In the genomic region with DNA sequence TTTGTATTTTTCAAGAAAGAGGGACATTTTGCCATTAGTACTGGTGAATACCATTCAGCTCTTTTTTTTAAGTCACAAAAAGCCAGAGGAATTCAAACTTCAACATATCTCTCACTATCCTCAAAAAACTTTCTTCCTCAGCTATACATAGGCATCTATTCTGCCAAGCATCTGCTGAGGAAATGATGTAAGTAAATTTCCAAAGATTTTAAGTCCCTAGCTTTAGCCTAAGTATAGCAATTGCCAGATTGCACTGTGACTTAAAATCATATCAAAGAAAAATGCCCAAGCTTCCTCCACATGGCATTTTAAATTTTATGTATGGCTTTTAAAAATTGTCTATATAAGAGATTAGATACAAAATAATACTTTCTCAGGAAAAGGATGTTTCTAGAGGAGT, we compare ENCODE assay signal across 22 cellular contexts.
DNase-seq lines count a peak whose midpoint lies in the region; ATAC-seq and TF ChIP-seq lines count a peak whose summit lies in the region.
"Had no signal": no experiment of that assay in that cellular context is flagged by ENCODE, and none has a peak within 500 bp of the region (broad histone marks: within the 10 kb centered on the region; RNA-seq: fewer than 3 reads in every experiment).

No MANE protein-coding gene starts in this region.

- H3K27me3 ChIP-seq in smooth muscle cell (ENCODE audit: low read depth), result no peaks in the 10 kb centered on the region
- H3K27me3 ChIP-seq: BE2C, BLaER1 had no signal

- TF ChIP-seq CTCF in smooth muscle cell (IDR thresholded peaks at IDR 0.05; ENCODE audit: borderline replicate concordance, insufficient read depth, poor library complexity, severe bottlenecking), result no peak

- no peak overlapping the region for H3K4me2 ChIP-seq in smooth muscle cell
- H3K4me2 ChIP-seq: BLaER1 had no signal

- H3K4me1 ChIP-seq in smooth muscle cell (ENCODE audit: low read depth), result peaks cover 4% of the 10 kb centered on the region
- H3K4me1 ChIP-seq: BE2C, BLaER1 had no signal

- H2AFZ ChIP-seq in smooth muscle cell (ENCODE audit: low read depth), result no peak overlapping the region

- H3K79me2 ChIP-seq in smooth muscle cell (ENCODE audit: low read depth), result no peaks in the 10 kb centered on the region

- DNase-seq in middle frontal gyrus (ENCODE audit: extremely low spot score, low spot score) (peak; percentile 65), smooth muscle cell (lab: John Stamatoyannopoulos, UW; ENCODE audit: unreplicated experiment) (no peak)
- DNase-seq in stimulated activated naive CD4-positive, alpha-beta T cell (lab: John Stamatoyannopoulos, UW), result no peak
- DNase-seq: 8988T; ACHN; BE2C; C1 segment of cervical spinal cord; CD4-positive, alpha-beta memory T cell; CD4-positive, CD25-positive, alpha-beta regulatory T cell; CD8-positive, alpha-beta memory T cell; COR-L47; DMS 273 treated with DMSO at 0.1 percent for 48 hours; DMS153; DMS53; DMS79; DND-41; EL; GDM1 had no signal

- H3K27ac ChIP-seq in smooth muscle cell (ENCODE audit: low read depth), result peak overlapping the region; percentile 13
- H3K27ac ChIP-seq: BLaER1 had no signal

- H3K9ac ChIP-seq in smooth muscle cell (ENCODE audit: low read depth), result no peak overlapping the region
- H3K9ac ChIP-seq: BLaER1 had no signal

- H4K20me1 ChIP-seq in smooth muscle cell (ENCODE audit: low read depth), result no peaks in the 10 kb centered on the region
- H4K20me1 ChIP-seq: BLaER1 had no signal

- no peaks in the 10 kb centered on the region for H3F3A ChIP-seq in smooth muscle cell (ENCODE audit: low read depth)

- no peaks in the 10 kb centered on the region for H3K36me3 ChIP-seq in smooth muscle cell (ENCODE audit: low read depth)
- H3K36me3 ChIP-seq: BE2C, BLaER1 had no signal

- H3K9me3 ChIP-seq in smooth muscle cell (replicated peaks; ENCODE audit: low read depth), result no peaks in the 10 kb centered on the region
- H3K9me3 ChIP-seq: BE2C, BLaER1 had no signal

- H3K4me3 ChIP-seq in smooth muscle cell, result no peak overlapping the region
- H3K4me3 ChIP-seq: BLaER1, GM12878 had no signal

- ATAC-seq in GM19467 (IDR thresholded peaks at IDR 0.05; ENCODE audit: unreplicated experiment) (no peak), HG02623 (IDR thresholded peaks at IDR 0.05; ENCODE audit: unreplicated experiment) (no peak)
- ATAC-seq: GM12878 had no signal
